ENCODE assay signal across 2 cellular contexts in genomic region chr20:34296468-34296867, GRCh38.
TF ChIP-seq lines count a peak whose summit lies in the region.

No MANE protein-coding gene starts in this region.

TF ChIP-seq in K562, 482 proteins besides CTCF, POLR2A, EP300 and RAD21 (continued from another document):
- TF ChIP-seq, protein P1, sequence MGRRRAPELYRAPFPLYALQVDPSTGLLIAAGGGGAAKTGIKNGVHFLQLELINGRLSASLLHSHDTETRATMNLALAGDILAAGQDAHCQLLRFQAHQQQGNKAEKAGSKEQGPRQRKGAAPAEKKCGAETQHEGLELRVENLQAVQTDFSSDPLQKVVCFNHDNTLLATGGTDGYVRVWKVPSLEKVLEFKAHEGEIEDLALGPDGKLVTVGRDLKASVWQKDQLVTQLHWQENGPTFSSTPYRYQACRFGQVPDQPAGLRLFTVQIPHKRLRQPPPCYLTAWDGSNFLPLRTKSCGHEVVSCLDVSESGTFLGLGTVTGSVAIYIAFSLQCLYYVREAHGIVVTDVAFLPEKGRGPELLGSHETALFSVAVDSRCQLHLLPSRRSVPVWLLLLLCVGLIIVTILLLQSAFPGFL (CRISPR knock-in tag; IDR thresholded peaks at IDR 0.05): no peak
- TF ChIP-seq TRIM25 (IDR thresholded peaks at IDR 0.05; ENCODE audit: borderline replicate concordance) (no peak), FIP1L1 (IDR thresholded peaks at IDR 0.05; ENCODE audit: low read depth, low read length, poor library complexity, severe bottlenecking) (no peak), ETV1 (tag; conservative IDR thresholded peaks at IDR 0.05; ENCODE audit: low read depth) (no peak), CHD7 (IDR thresholded peaks at IDR 0.05; ENCODE audit: low read depth, low read length) (no peak), ESRRA (IDR thresholded peaks at IDR 0.05; ENCODE audit: borderline replicate concordance, low read depth) (peak; percentile 53; the same call in 1 of the 2 replicates)

TF ChIP-seq in liver, 16 proteins besides CTCF, POLR2A, EP300 and RAD21 (continued from another document):
- TF ChIP-seq ZBTB33 (IDR thresholded peaks at IDR 0.05) (no peak), HNF4G (IDR thresholded peaks at IDR 0.05) (peak; percentile 34)
